4 cellular contexts compared by ENCODE assay signal in the genomic region with DNA sequence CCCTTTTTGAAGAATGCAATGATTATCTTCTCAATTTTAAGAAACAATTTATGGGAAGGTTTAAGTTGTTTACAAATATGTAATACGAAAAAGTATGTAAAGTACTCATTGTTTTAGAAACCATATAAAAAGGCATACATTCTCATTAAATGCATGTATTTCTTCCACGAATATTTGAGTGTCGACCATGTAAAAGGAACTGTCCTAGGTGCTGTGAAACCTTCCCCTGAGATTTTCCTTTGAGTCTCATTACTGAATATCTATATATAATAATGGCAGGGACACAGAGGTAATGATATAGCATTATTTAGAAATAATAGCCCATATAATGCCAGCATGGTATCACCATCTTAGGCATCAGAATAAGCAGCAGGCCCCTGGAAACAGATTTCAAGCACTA.
A peak's percentile ranks its signal among the peaks of the same experiment; 100 is the strongest.
TF ChIP-seq lines count a peak whose summit lies in the region.

No MANE protein-coding gene starts in this region.

TF ChIP-seq in SK-N-SH, 30 proteins besides CTCF, POLR2A, EP300 and RAD21 (continued from another document):
- TF ChIP-seq, protein P1, sequence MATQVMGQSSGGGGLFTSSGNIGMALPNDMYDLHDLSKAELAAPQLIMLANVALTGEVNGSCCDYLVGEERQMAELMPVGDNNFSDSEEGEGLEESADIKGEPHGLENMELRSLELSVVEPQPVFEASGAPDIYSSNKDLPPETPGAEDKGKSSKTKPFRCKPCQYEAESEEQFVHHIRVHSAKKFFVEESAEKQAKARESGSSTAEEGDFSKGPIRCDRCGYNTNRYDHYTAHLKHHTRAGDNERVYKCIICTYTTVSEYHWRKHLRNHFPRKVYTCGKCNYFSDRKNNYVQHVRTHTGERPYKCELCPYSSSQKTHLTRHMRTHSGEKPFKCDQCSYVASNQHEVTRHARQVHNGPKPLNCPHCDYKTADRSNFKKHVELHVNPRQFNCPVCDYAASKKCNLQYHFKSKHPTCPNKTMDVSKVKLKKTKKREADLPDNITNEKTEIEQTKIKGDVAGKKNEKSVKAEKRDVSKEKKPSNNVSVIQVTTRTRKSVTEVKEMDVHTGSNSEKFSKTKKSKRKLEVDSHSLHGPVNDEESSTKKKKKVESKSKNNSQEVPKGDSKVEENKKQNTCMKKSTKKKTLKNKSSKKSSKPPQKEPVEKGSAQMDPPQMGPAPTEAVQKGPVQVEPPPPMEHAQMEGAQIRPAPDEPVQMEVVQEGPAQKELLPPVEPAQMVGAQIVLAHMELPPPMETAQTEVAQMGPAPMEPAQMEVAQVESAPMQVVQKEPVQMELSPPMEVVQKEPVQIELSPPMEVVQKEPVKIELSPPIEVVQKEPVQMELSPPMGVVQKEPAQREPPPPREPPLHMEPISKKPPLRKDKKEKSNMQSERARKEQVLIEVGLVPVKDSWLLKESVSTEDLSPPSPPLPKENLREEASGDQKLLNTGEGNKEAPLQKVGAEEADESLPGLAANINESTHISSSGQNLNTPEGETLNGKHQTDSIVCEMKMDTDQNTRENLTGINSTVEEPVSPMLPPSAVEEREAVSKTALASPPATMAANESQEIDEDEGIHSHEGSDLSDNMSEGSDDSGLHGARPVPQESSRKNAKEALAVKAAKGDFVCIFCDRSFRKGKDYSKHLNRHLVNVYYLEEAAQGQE (IDR thresholded peaks at IDR 0.05; ENCODE audit: low read depth, low read length), result 0 out of 2 replicates have a peak, but pooled peaks have one; percentile 29
TF ChIP-seq in SK-N-SH: peak in this region for 1.

TF ChIP-seq in SK-N-SH treated with all-trans-retinoic acid at 6 μM for 48 hours, 23 proteins besides CTCF, POLR2A, EP300 and RAD21 (continued from another document):
- TF ChIP-seq, protein P2, sequence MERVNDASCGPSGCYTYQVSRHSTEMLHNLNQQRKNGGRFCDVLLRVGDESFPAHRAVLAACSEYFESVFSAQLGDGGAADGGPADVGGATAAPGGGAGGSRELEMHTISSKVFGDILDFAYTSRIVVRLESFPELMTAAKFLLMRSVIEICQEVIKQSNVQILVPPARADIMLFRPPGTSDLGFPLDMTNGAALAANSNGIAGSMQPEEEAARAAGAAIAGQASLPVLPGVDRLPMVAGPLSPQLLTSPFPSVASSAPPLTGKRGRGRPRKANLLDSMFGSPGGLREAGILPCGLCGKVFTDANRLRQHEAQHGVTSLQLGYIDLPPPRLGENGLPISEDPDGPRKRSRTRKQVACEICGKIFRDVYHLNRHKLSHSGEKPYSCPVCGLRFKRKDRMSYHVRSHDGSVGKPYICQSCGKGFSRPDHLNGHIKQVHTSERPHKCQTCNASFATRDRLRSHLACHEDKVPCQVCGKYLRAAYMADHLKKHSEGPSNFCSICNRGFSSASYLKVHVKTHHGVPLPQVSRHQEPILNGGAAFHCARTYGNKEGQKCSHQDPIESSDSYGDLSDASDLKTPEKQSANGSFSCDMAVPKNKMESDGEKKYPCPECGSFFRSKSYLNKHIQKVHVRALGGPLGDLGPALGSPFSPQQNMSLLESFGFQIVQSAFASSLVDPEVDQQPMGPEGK (CRISPR knock-in tag; IDR thresholded peaks at IDR 0.05; ENCODE audit: borderline replicate concordance), result no peak
- TF ChIP-seq PPARA (CRISPR knock-in tag; IDR thresholded peaks at IDR 0.05; ENCODE audit: borderline replicate concordance) (no peak), RARB (CRISPR knock-in tag; IDR thresholded peaks at IDR 0.05) (no peak), TCF4 (CRISPR knock-in tag; IDR thresholded peaks at IDR 0.05; ENCODE audit: borderline replicate concordance) (no peak), ZNF70 (CRISPR knock-in tag; IDR thresholded peaks at IDR 0.05) (no peak), ARNTL (CRISPR knock-in tag; IDR thresholded peaks at IDR 0.05; ENCODE audit: borderline replicate concordance, low read depth) (no peak), GLIS3 (CRISPR knock-in tag; IDR thresholded peaks at IDR 0.05) (no peak)
- TF ChIP-seq, protein P3, sequence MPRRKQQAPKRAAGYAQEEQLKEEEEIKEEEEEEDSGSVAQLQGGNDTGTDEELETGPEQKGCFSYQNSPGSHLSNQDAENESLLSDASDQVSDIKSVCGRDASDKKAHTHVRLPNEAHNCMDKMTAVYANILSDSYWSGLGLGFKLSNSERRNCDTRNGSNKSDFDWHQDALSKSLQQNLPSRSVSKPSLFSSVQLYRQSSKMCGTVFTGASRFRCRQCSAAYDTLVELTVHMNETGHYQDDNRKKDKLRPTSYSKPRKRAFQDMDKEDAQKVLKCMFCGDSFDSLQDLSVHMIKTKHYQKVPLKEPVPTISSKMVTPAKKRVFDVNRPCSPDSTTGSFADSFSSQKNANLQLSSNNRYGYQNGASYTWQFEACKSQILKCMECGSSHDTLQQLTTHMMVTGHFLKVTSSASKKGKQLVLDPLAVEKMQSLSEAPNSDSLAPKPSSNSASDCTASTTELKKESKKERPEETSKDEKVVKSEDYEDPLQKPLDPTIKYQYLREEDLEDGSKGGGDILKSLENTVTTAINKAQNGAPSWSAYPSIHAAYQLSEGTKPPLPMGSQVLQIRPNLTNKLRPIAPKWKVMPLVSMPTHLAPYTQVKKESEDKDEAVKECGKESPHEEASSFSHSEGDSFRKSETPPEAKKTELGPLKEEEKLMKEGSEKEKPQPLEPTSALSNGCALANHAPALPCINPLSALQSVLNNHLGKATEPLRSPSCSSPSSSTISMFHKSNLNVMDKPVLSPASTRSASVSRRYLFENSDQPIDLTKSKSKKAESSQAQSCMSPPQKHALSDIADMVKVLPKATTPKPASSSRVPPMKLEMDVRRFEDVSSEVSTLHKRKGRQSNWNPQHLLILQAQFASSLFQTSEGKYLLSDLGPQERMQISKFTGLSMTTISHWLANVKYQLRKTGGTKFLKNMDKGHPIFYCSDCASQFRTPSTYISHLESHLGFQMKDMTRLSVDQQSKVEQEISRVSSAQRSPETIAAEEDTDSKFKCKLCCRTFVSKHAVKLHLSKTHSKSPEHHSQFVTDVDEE (CRISPR knock-in tag; IDR thresholded peaks at IDR 0.05), result no peak

TF ChIP-seq in HEK293, 187 proteins besides CTCF, POLR2A, EP300 and RAD21 (continued from another document and continues in another):
- TF ChIP-seq ZSCAN30 (tag by site-specific recombination; IDR thresholded peaks at IDR 0.05) (no peak), ZNF274 (IDR thresholded peaks at IDR 0.05; ENCODE audit: low read length) (no peak), ZNF274 (tag by site-specific recombination; IDR thresholded peaks at IDR 0.05; ENCODE audit: borderline replicate concordance) (no peak), ZNF132 (tag by site-specific recombination; IDR thresholded peaks at IDR 0.05; ENCODE audit: borderline replicate concordance) (no peak)
- TF ChIP-seq, protein P1 (tag by site-specific recombination; IDR thresholded peaks at IDR 0.05), result peak; percentile 76

TF ChIP-seq in GM12878, 131 proteins besides CTCF, POLR2A, EP300 and RAD21:
- TF ChIP-seq, protein P4, sequence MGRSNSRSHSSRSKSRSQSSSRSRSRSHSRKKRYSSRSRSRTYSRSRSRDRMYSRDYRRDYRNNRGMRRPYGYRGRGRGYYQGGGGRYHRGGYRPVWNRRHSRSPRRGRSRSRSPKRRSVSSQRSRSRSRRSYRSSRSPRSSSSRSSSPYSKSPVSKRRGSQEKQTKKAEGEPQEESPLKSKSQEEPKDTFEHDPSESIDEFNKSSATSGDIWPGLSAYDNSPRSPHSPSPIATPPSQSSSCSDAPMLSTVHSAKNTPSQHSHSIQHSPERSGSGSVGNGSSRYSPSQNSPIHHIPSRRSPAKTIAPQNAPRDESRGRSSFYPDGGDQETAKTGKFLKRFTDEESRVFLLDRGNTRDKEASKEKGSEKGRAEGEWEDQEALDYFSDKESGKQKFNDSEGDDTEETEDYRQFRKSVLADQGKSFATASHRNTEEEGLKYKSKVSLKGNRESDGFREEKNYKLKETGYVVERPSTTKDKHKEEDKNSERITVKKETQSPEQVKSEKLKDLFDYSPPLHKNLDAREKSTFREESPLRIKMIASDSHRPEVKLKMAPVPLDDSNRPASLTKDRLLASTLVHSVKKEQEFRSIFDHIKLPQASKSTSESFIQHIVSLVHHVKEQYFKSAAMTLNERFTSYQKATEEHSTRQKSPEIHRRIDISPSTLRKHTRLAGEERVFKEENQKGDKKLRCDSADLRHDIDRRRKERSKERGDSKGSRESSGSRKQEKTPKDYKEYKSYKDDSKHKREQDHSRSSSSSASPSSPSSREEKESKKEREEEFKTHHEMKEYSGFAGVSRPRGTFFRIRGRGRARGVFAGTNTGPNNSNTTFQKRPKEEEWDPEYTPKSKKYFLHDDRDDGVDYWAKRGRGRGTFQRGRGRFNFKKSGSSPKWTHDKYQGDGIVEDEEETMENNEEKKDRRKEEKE (IDR thresholded peaks at IDR 0.05), result no peak
